Comparison of ENCODE assay signal across 8 cellular contexts in genomic region chr1:36223373-36223995, GRCh38. TPM values are rescaled to one million over a fixed set of nuclear protein-coding genes. Genes with fewer than 3 reads are reported as not detected.
A peak's percentile ranks its signal among the peaks of the same experiment; 100 is the strongest.
DNase-seq lines count a peak whose midpoint lies in the region; ATAC-seq and TF ChIP-seq lines count a peak whose summit lies in the region.

No MANE protein-coding gene starts in this region.

- peaks cover 9 to 25% of the 10 kb centered on the region in 2 donors for H3K4me1 ChIP-seq in duodenal mucosa (ENCODE audit: control insufficient read depth in 1 of 2, insufficient read depth in 2 of 2, low read length in 2 of 2)
- H3K4me1 ChIP-seq in mononuclear cell (ENCODE audit: insufficient read depth, low read length) = peaks cover 38% of the 10 kb centered on the region
- H3K4me1 ChIP-seq in testis = peaks cover 27% of the 10 kb centered on the region

- DNase-seq in DMS79 treated with DMSO at 0.1 percent for 48 hours (lab: John Stamatoyannopoulos, UW) (peak; percentile 73), T-helper 22 cell (ENCODE audit: low read depth) (peak; percentile 8), testis (peak; percentile 49), NCI-H1436 (lab: John Stamatoyannopoulos, UW) (no peak)

- H3K9ac ChIP-seq in duodenal mucosa (ENCODE audit: low read depth in 1 of 2, low read length in 2 of 2) = peak overlapping the region; percentile 83 to 97

- intact Hi-C loops in testis (cut with DNase I; ENCODE audit: low total_unique reads) = loop anchor here (10.0 kb wide), 1 partner anchor 61 kb away; no protein-coding TSS in a partner anchor

- no peak for TF ChIP-seq CTCF in testis (IDR thresholded peaks at IDR 0.05)

- no peaks in the 10 kb centered on the region for H3K9me3 ChIP-seq in duodenal mucosa (ENCODE audit: control insufficient read depth in 1 of 2, low read length in 2 of 2)
- no peaks in the 10 kb centered on the region for H3K9me3 ChIP-seq in mononuclear cell (ENCODE audit: low read depth, low read length)
- no peaks in the 10 kb centered on the region for H3K9me3 ChIP-seq in testis

- no peak for TF ChIP-seq POLR2A in testis (IDR thresholded peaks at IDR 0.05)

- H3K4me3 ChIP-seq in duodenal mucosa (ENCODE audit: low read depth in 1 of 2, low read length in 2 of 2) (peak overlapping the region; percentile 87 to 90), mononuclear cell (ENCODE audit: low read length) (peak overlapping the region; percentile 86), testis (peak overlapping the region; percentile 86 to 98)

- no peaks in the 10 kb centered on the region for H3K27me3 ChIP-seq in duodenal mucosa (ENCODE audit: control insufficient read depth in 1 of 2, insufficient read depth in 2 of 2, low read length in 2 of 2)
- no peaks in the 10 kb centered on the region for H3K27me3 ChIP-seq in mononuclear cell (ENCODE audit: insufficient read depth, low read length)
- no peaks in the 10 kb centered on the region for H3K27me3 ChIP-seq in testis

- WGBS in testis, 2 donors = 0 to 1% methylated on average over 16 of the region's 16 CpGs

- H3K27ac ChIP-seq in duodenal mucosa (ENCODE audit: low read depth, low read length) (peak overlapping the region; percentile 95), testis (peak overlapping the region; percentile 89 to 98)

- H3K36me3 ChIP-seq in duodenal mucosa (ENCODE audit: control insufficient read depth in 1 of 2, insufficient read depth in 2 of 2, low read length in 2 of 2) (peaks cover 0 to 10% of the 10 kb centered on the region in 2 donors), testis (ENCODE audit: low read depth, missing control alignments) (no peaks in the 10 kb centered on the region)

- ATAC-seq in GM19438 (IDR thresholded peaks at IDR 0.05; ENCODE audit: low read depth, unreplicated experiment) (peak; percentile 16), HG03521 (IDR thresholded peaks at IDR 0.05; ENCODE audit: unreplicated experiment) (peak; percentile 14)

RNA-seq across cellular contexts. Expression of gene THRAP3, which starts 0.8 kb away (rescaled TPM):
- 82.9 TPM for total RNA-seq in mononuclear cell
- total RNA-seq in testis = 100 to 1,000 TPM in 1 of 2 donors, 10 to 100 TPM in 1; 93.0 to 112 TPM
- 72.5 TPM for polyA plus RNA-seq in testis (ENCODE audit: insufficient read depth, low read depth, low replicate concordance)
